Comparison of ENCODE assay signal across 19 cellular contexts in the genomic region with DNA sequence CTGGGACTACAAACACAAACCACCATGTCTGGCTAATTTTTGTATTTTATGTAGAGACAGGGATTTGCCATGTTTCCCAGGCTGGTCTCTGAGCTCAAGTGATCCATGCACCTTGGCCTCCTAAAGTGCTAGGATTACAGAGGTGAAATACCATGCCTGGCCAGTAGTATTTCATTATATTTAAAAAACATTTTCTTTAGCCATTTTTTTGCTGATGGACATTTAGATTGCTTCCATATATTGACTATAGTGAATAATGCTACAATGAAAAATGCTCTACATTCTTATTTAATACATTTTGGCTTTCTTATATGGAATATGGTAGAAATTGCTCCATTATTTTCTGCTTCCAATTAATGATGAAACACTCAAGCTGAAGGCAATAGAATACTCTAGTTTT.
"Had no signal": no experiment of that assay in that cellular context is flagged by ENCODE, and none has a peak within 500 bp of the region (broad histone marks: within the 10 kb centered on the region; RNA-seq: fewer than 3 reads in every experiment).

No MANE protein-coding gene starts in this region.

- H3K27me3 Mint-ChIP-seq: dendritic cell treated with granulocyte-macrophage colony-stimulating factor and Interleukin-4, amounts not matched to agents 40 ng/mL and 50 ng/mL, for 4 days; effector memory CD8-positive, alpha-beta T cell; naive B cell had no signal

- H3K36me3 Mint-ChIP-seq: mesothelial cell of epicardium, naive B cell had no signal

- H3K36me3 ChIP-seq: colonic mucosa, esophagus muscularis mucosa, gastroesophageal sphincter, heart right ventricle, left lung, lower lobe of right lung had no signal

- H3K27me3 ChIP-seq: colonic mucosa, esophagus muscularis mucosa, foreskin keratinocyte, gastroesophageal sphincter, heart right ventricle, left lung had no signal

- DNase-seq: colonic mucosa; cortex of kidney; effector CD8-positive, alpha-beta T cell; effector memory CD8-positive, alpha-beta T cell; foreskin keratinocyte; head of caudate nucleus; heart right ventricle; hippocampal formation; left cardiac atrium; left lung; left ventricle myocardium superior; lower lobe of right lung; mesenchymal stem cell; mucosa of descending colon; naive B cell had no signal

- H3K4me1 ChIP-seq: colonic mucosa, esophagus muscularis mucosa, gastroesophageal sphincter, heart right ventricle, left lung, lower lobe of right lung had no signal

- H3K9me3 ChIP-seq: colonic mucosa, esophagus muscularis mucosa, gastroesophageal sphincter, heart right ventricle, left lung, lower lobe of right lung, mucosa of descending colon had no signal

- H3K4me3 ChIP-seq: colonic mucosa, esophagus muscularis mucosa, gastroesophageal sphincter, heart right ventricle, left lung, lower lobe of right lung, mucosa of descending colon had no signal

- H3K9me3 Mint-ChIP-seq: mesothelial cell of epicardium had no signal

- H3K27ac ChIP-seq: colonic mucosa, esophagus muscularis mucosa, foreskin keratinocyte, gastroesophageal sphincter, heart right ventricle, left lung, lower lobe of right lung had no signal

- H3K4me1 Mint-ChIP-seq: mesothelial cell of epicardium, naive B cell had no signal

- H3K4me3 Mint-ChIP-seq: dendritic cell treated with granulocyte-macrophage colony-stimulating factor and Interleukin-4, amounts not matched to agents 40 ng/mL and 50 ng/mL, for 4 days; effector memory CD8-positive, alpha-beta T cell; mesothelial cell of epicardium; naive B cell had no signal

- H3K27ac Mint-ChIP-seq: dendritic cell treated with granulocyte-macrophage colony-stimulating factor and Interleukin-4, amounts not matched to agents 40 ng/mL and 50 ng/mL, for 4 days; effector memory CD8-positive, alpha-beta T cell; mesothelial cell of epicardium; naive B cell had no signal

- ATAC-seq: effector memory CD8-positive, alpha-beta T cell; foreskin keratinocyte; gastroesophageal sphincter; heart right ventricle; left cardiac atrium; left lung; left ventricle myocardium superior; lower lobe of right lung; mucosa of descending colon had no signal
